ENCODE assay signal across 1 cellular context in the genomic region with DNA sequence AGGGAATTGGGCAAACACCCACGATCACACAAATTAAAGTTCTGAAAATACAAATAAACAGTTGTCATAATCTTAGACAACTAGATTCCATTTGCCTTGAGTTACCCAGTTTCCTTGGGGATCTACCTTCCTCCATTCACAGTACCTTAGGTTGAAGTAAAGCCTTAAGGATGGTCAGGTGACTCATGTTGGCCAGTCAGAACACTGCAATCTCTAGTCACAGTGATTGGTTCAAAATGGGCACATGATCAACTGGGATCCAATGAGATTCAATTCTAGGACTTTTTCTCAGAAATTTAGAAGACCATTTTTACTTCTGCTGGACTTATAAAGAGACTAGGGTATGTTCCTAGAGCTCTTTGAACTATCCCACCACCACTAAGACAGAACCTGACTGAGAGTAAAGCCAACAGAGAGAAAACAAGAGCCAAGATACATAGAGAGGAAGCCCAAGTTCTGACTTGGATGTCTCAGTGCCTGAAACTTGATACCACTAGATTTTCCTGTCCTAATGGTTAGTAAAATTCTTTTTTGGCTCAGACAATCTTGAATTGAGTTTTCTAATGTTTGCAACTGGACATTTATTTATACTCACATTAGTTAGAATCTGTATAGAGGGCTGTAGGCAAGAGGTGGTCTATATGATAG.
A peak's percentile ranks its signal among the peaks of the same experiment; 100 is the strongest.
TF ChIP-seq lines count a peak whose summit lies in the region.

No MANE protein-coding gene starts in this region.

TF ChIP-seq in K562, 482 proteins besides CTCF, POLR2A, EP300 and RAD21 (continued from another document):
- no peak for TF ChIP-seq ATF7 (IDR thresholded peaks at IDR 0.05)
- TF ChIP-seq KAT7 (CRISPR knock-in tag; IDR thresholded peaks at IDR 0.05; ENCODE audit: borderline replicate concordance), result no peak
- TF ChIP-seq, protein P1, sequence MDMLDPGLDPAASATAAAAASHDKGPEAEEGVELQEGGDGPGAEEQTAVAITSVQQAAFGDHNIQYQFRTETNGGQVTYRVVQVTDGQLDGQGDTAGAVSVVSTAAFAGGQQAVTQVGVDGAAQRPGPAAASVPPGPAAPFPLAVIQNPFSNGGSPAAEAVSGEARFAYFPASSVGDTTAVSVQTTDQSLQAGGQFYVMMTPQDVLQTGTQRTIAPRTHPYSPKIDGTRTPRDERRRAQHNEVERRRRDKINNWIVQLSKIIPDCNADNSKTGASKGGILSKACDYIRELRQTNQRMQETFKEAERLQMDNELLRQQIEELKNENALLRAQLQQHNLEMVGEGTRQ (CRISPR knock-in tag; IDR thresholded peaks at IDR 0.05), result peak; percentile 77
- TF ChIP-seq KAT8 (IDR thresholded peaks at IDR 0.05; ENCODE audit: low read depth), result no peak
- peak; percentile 65; the same call in 1 of the 2 replicates for TF ChIP-seq RAD51 (IDR thresholded peaks at IDR 0.05; ENCODE audit: borderline replicate concordance, low read depth)
- no peak for TF ChIP-seq ZNF668 (CRISPR knock-in tag; IDR thresholded peaks at IDR 0.05)
- TF ChIP-seq GTF2A2 (tag; IDR thresholded peaks at IDR 0.05), result no peak
- no peak for TF ChIP-seq ARID1B (IDR thresholded peaks at IDR 0.05)
- TF ChIP-seq, protein P2, sequence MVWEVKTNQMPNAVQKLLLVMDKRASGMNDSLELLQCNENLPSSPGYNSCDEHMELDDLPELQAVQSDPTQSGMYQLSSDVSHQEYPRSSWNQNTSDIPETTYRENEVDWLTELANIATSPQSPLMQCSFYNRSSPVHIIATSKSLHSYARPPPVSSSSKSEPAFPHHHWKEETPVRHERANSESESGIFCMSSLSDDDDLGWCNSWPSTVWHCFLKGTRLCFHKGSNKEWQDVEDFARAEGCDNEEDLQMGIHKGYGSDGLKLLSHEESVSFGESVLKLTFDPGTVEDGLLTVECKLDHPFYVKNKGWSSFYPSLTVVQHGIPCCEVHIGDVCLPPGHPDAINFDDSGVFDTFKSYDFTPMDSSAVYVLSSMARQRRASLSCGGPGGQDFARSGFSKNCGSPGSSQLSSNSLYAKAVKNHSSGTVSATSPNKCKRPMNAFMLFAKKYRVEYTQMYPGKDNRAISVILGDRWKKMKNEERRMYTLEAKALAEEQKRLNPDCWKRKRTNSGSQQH (CRISPR knock-in tag; IDR thresholded peaks at IDR 0.05), result no peak
- TF ChIP-seq ZNF384 (IDR thresholded peaks at IDR 0.05; ENCODE audit: low read depth, low read length), result no peak
- TF ChIP-seq, protein P3, sequence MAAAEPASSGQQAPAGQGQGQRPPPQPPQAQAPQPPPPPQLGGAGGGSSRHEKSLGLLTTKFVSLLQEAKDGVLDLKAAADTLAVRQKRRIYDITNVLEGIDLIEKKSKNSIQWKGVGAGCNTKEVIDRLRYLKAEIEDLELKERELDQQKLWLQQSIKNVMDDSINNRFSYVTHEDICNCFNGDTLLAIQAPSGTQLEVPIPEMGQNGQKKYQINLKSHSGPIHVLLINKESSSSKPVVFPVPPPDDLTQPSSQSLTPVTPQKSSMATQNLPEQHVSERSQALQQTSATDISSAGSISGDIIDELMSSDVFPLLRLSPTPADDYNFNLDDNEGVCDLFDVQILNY (CRISPR knock-in tag; IDR thresholded peaks at IDR 0.05), result no peak
- TF ChIP-seq ZNF224 (CRISPR knock-in tag; IDR thresholded peaks at IDR 0.05), result no peak
- TF ChIP-seq, protein P4, sequence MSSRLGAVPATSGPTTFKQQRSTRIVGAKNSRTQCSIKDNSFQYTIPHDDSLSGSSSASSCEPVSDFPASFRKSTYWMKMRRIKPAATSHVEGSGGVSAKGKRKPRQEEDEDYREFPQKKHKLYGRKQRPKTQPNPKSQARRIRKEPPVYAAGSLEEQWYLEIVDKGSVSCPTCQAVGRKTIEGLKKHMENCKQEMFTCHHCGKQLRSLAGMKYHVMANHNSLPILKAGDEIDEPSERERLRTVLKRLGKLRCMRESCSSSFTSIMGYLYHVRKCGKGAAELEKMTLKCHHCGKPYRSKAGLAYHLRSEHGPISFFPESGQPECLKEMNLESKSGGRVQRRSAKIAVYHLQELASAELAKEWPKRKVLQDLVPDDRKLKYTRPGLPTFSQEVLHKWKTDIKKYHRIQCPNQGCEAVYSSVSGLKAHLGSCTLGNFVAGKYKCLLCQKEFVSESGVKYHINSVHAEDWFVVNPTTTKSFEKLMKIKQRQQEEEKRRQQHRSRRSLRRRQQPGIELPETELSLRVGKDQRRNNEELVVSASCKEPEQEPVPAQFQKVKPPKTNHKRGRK (tag; IDR thresholded peaks at IDR 0.05), result no peak
- TF ChIP-seq, protein P5, sequence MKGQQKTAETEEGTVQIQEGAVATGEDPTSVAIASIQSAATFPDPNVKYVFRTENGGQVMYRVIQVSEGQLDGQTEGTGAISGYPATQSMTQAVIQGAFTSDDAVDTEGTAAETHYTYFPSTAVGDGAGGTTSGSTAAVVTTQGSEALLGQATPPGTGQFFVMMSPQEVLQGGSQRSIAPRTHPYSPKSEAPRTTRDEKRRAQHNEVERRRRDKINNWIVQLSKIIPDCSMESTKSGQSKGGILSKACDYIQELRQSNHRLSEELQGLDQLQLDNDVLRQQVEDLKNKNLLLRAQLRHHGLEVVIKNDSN (CRISPR knock-in tag; IDR thresholded peaks at IDR 0.05), result peak; percentile 56; the same call in 1 of the 2 replicates
- TF ChIP-seq HDGF (IDR thresholded peaks at IDR 0.05), result no peak
- TF ChIP-seq YY1 (IDR thresholded peaks at IDR 0.05; ENCODE audit: borderline replicate concordance in 1 of 3, control insufficient read depth in 1 of 3, extremely low read depth in 1 of 3, insufficient read depth in 3 of 3, insufficient read length in 1 of 3, insufficient replicate concordance in 2 of 3, low read depth in 1 of 3, low read length in 2 of 3), result no peak
- TF ChIP-seq PHF21A (IDR thresholded peaks at IDR 0.05; ENCODE audit: borderline replicate concordance, low read depth), result no peak
